Comparison of ENCODE assay signal across 1 cellular context in the genomic region with DNA sequence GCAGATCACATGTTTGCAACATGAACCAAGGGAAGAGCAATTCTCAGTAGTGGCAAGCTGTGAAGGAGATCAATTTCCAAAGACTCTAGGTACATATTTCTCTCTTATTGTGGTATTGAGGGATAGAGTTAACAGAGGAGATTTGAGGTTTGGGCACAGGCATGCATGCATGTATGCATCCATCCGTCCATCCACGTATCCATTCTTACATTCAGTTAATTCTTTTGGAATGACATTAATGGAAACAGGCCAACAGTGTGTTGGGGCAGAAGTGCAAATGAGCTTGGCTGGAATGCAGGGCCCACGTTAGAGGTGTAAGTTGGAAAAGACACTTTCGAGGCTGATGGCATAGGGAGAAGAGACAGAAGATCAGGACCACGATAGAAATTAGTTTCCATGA.
TF ChIP-seq lines count a peak whose summit lies in the region.

No MANE protein-coding gene starts in this region.

TF ChIP-seq in GM23338, 12 proteins besides CTCF, POLR2A, EP300 and RAD21 (continued from another document):
- TF ChIP-seq, protein P1, sequence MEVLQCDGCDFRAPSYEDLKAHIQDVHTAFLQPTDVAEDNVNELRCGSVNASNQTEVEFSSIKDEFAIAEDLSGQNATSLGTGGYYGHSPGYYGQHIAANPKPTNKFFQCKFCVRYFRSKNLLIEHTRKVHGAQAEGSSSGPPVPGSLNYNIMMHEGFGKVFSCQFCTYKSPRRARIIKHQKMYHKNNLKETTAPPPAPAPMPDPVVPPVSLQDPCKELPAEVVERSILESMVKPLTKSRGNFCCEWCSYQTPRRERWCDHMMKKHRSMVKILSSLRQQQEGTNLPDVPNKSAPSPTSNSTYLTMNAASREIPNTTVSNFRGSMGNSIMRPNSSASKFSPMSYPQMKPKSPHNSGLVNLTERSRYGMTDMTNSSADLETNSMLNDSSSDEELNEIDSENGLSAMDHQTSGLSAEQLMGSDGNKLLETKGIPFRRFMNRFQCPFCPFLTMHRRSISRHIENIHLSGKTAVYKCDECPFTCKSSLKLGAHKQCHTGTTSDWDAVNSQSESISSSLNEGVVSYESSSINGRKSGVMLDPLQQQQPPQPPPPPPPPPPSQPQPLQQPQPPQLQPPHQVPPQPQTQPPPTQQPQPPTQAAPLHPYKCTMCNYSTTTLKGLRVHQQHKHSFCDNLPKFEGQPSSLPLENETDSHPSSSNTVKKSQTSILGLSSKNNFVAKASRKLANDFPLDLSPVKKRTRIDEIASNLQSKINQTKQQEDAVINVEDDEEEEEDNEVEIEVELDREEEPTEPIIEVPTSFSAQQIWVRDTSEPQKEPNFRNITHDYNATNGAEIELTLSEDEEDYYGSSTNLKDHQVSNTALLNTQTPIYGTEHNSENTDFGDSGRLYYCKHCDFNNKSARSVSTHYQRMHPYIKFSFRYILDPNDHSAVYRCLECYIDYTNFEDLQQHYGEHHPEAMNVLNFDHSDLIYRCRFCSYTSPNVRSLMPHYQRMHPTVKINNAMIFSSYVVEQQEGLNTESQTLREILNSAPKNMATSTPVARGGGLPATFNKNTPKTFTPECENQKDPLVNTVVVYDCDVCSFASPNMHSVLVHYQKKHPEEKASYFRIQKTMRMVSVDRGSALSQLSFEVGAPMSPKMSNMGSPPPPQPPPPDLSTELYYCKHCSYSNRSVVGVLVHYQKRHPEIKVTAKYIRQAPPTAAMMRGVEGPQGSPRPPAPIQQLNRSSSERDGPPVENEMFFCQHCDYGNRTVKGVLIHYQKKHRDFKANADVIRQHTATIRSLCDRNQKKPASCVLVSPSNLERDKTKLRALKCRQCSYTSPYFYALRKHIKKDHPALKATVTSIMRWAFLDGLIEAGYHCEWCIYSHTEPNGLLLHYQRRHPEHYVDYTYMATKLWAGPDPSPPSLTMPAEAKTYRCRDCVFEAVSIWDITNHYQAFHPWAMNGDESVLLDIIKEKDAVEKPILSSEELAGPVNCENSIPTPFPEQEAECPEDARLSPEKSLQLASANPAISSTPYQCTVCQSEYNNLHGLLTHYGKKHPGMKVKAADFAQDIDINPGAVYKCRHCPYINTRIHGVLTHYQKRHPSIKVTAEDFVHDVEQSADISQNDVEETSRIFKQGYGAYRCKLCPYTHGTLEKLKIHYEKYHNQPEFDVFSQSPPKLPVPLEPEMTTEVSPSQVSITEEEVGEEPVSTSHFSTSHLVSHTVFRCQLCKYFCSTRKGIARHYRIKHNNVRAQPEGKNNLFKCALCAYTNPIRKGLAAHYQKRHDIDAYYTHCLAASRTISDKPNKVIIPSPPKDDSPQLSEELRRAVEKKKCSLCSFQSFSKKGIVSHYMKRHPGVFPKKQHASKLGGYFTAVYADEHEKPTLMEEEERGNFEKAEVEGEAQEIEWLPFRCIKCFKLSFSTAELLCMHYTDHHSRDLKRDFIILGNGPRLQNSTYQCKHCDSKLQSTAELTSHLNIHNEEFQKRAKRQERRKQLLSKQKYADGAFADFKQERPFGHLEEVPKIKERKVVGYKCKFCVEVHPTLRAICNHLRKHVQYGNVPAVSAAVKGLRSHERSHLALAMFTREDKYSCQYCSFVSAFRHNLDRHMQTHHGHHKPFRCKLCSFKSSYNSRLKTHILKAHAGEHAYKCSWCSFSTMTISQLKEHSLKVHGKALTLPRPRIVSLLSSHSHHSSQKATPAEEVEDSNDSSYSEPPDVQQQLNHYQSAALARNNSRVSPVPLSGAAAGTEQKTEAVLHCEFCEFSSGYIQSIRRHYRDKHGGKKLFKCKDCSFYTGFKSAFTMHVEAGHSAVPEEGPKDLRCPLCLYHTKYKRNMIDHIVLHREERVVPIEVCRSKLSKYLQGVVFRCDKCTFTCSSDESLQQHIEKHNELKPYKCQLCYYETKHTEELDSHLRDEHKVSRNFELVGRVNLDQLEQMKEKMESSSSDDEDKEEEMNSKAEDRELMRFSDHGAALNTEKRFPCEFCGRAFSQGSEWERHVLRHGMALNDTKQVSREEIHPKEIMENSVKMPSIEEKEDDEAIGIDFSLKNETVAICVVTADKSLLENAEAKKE (CRISPR knock-in tag; IDR thresholded peaks at IDR 0.05): no peak
- TF ChIP-seq POLR2AphosphoS5 (IDR thresholded peaks at IDR 0.05; ENCODE audit: low read depth) (no peak), ZNF331 (CRISPR knock-in tag; IDR thresholded peaks at IDR 0.05; ENCODE audit: low read depth) (no peak), EZH2phosphoT487 (IDR thresholded peaks at IDR 0.05; ENCODE audit: unreplicated experiment) (no peak), ZNF114 (CRISPR knock-in tag; IDR thresholded peaks at IDR 0.05) (no peak)
- TF ChIP-seq, protein P2, sequence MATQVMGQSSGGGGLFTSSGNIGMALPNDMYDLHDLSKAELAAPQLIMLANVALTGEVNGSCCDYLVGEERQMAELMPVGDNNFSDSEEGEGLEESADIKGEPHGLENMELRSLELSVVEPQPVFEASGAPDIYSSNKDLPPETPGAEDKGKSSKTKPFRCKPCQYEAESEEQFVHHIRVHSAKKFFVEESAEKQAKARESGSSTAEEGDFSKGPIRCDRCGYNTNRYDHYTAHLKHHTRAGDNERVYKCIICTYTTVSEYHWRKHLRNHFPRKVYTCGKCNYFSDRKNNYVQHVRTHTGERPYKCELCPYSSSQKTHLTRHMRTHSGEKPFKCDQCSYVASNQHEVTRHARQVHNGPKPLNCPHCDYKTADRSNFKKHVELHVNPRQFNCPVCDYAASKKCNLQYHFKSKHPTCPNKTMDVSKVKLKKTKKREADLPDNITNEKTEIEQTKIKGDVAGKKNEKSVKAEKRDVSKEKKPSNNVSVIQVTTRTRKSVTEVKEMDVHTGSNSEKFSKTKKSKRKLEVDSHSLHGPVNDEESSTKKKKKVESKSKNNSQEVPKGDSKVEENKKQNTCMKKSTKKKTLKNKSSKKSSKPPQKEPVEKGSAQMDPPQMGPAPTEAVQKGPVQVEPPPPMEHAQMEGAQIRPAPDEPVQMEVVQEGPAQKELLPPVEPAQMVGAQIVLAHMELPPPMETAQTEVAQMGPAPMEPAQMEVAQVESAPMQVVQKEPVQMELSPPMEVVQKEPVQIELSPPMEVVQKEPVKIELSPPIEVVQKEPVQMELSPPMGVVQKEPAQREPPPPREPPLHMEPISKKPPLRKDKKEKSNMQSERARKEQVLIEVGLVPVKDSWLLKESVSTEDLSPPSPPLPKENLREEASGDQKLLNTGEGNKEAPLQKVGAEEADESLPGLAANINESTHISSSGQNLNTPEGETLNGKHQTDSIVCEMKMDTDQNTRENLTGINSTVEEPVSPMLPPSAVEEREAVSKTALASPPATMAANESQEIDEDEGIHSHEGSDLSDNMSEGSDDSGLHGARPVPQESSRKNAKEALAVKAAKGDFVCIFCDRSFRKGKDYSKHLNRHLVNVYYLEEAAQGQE (IDR thresholded peaks at IDR 0.05; ENCODE audit: unreplicated experiment): no peak
